ENCODE assay signal across 10 cellular contexts in the genomic region with DNA sequence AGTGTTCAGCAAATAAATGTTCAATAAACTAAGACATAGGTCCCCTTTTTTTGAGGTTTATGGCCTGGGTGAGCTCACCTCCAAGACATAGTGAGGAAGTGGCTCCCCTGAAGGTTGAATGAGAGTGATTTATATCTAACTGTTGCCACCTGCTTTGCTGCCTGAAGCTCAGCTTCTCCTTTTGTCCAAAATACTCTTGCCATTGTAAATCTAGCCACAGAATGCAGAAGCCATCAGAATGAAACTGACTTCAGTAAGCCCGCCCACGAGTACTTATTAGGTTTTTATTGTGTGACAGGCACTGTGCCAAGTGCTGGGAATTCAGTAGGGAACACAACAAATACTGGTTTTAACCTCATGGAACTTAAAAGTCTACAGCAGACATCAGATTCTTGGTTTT. TPM values are rescaled to one million over a fixed set of nuclear protein-coding genes. Genes with fewer than 3 reads are reported as not detected.
DNase-seq lines count a peak whose midpoint lies in the region; ATAC-seq and TF ChIP-seq lines count a peak whose summit lies in the region.
"Had no signal": no experiment of that assay in that cellular context is flagged by ENCODE, and none has a peak within 500 bp of the region (broad histone marks: within the 10 kb centered on the region; RNA-seq: fewer than 3 reads in every experiment).

No MANE protein-coding gene starts in this region.

- peak; percentile 32 for DNase-seq in SIG-M5 treated with dmso at 0.1 percent for 504 hours (lab: John Stamatoyannopoulos, UW; ENCODE audit: unreplicated experiment)
- no peak for DNase-seq in A172 (ENCODE audit: low spot score)
- DNase-seq in NCI-H524 treated with DMSO at 0.1 percent for 48 hours (lab: John Stamatoyannopoulos, UW) = no peak
- DNase-seq in retina = no peak
- DNase-seq in head of caudate nucleus = no peak
- DNase-seq: stimulated activated CD4-positive, alpha-beta T cell treated with anti-CD3 and anti-CD28 coated beads, Interleukin-2, amount 100 ng/mL, for 48 hours had no signal

- TF ChIP-seq CTCF in nephron (IDR thresholded peaks at IDR 0.05; ENCODE audit: unreplicated experiment in 3 of 3) = no peak

- peaks cover 10% of the 10 kb centered on the region for H3K27me3 Mint-ChIP-seq in nephron (ENCODE audit: low read depth)

- H3K4me3 Mint-ChIP-seq in nephron = no peak overlapping the region

- no peaks in the 10 kb centered on the region for H3K36me3 Mint-ChIP-seq in nephron (ENCODE audit: low read depth)

- ATAC-seq in GM18867 (IDR thresholded peaks at IDR 0.05; ENCODE audit: unreplicated experiment) (peak; percentile 50), HG03469 (IDR thresholded peaks at IDR 0.05; ENCODE audit: unreplicated experiment) (peak; percentile 52)
- ATAC-seq: HCT116 had no signal

- intact Hi-C loops in head of caudate nucleus (cut with DNase I) = loop anchor here (10.0 kb wide), 1 partner anchor 229 kb away; no protein-coding TSS in a partner anchor

- peaks cover 2% of the 10 kb centered on the region for H3K9me3 Mint-ChIP-seq in nephron

- peaks cover 14% of the 10 kb centered on the region for H3K4me1 Mint-ChIP-seq in nephron

- peak overlapping the region; percentile 5 to 63 (median 39) for H3K27ac Mint-ChIP-seq in nephron

RNA-seq across cellular contexts. Expression of a gene that starts 18.0 kb away (rescaled TPM):
- not detected in 2 replicates for total RNA-seq in A172 (2014; rRNA removed; shearing (Covaris generic))
